Comparison of ENCODE assay signal across 25 cellular contexts in the genomic region with DNA sequence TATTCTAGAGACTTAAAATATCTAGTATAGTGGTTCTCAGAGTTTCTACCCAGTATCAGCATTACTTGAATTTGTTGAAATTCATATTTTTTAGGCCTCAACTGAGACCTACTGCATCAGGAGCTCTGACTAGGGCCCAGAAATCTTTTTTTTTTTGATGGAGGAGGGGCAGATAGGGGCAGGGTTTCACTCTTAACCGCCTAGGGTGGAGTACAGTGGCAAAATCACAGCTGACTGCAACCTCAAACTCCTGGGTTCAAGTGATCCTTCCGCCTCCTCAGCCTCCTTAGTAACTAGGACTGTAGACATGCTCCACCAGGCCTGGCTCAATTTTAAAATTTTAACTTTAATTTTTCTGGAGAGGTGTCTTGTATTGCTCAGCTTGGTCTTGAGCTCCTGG. TPM values are rescaled to one million over a fixed set of nuclear protein-coding genes. Genes with fewer than 3 reads are reported as not detected.
DNase-seq lines count a peak whose midpoint lies in the region; TF ChIP-seq lines count a peak whose summit lies in the region.
"Had no signal": no experiment of that assay in that cellular context is flagged by ENCODE, and none has a peak within 500 bp of the region (broad histone marks: within the 10 kb centered on the region; RNA-seq: fewer than 3 reads in every experiment).

No MANE protein-coding gene starts in this region.

- no peak overlapping the region for H2AFZ ChIP-seq in PC-9

- H3K4me1 Mint-ChIP-seq in CD4-positive, alpha-beta memory T cell: peaks cover 22 to 49% (median 34%) of the 10 kb centered on the region in 4 donors
- H3K4me1 Mint-ChIP-seq in nephron progenitor cell: peaks cover 7% of the 10 kb centered on the region

- H3K4me3 Mint-ChIP-seq in CD4-positive, alpha-beta memory T cell: peak overlapping the region in 1 of 8 donors; percentile 8
- no peak overlapping the region for H3K4me3 Mint-ChIP-seq in nephron progenitor cell

- no peaks in the 10 kb centered on the region for H3K27me3 ChIP-seq in CD4-positive, alpha-beta memory T cell (ENCODE audit: insufficient read depth, low read length)
- H3K27me3 ChIP-seq in PC-9 (ENCODE audit: insufficient read depth, low read depth): no peaks in the 10 kb centered on the region
- no peaks in the 10 kb centered on the region for H3K27me3 ChIP-seq in effector memory CD4-positive, alpha-beta T cell (replicated peaks; ENCODE audit: control insufficient read depth, insufficient read depth, low read length, poor library complexity, severe bottlenecking)
- H3K27me3 ChIP-seq in A673 (replicated peaks; ENCODE audit: insufficient read depth, low read depth, low read length, poor library complexity): no peaks in the 10 kb centered on the region
- H3K27me3 ChIP-seq: ascending aorta had no signal

- intact Hi-C loops in CD4-positive, alpha-beta memory T cell (cut with micrococcal nuclease): no loop called here
- intact Hi-C loops in PC-9 (cut with micrococcal nuclease; ENCODE audit: unreplicated experiment) (loop anchor here (10.0 kb wide), 1 partner anchor 58 kb away; no protein-coding TSS in a partner anchor), A673 (cut with micrococcal nuclease; ENCODE audit: unreplicated experiment) (no loop called here)

- no peak overlapping the region for H3K27ac ChIP-seq in CD4-positive, alpha-beta memory T cell (ENCODE audit: low read depth, low read length)
- H3K27ac ChIP-seq in PC-9: peak overlapping the region; percentile 18; the same call in 1 of the 2 replicates
- H3K27ac ChIP-seq in effector memory CD4-positive, alpha-beta T cell (ENCODE audit: insufficient read depth, low read length, poor library complexity, severe bottlenecking): peak overlapping the region; percentile 13
- no peak overlapping the region for H3K27ac ChIP-seq in A673 (ENCODE audit: low read depth, low read length, poor library complexity, severe bottlenecking)
- H3K27ac ChIP-seq: ascending aorta, KMS-11, thoracic aorta had no signal

- no peak overlapping the region for H3K4me3 ChIP-seq in CD4-positive, alpha-beta memory T cell (ENCODE audit: low read length in 2 of 2)
- no peak overlapping the region for H3K4me3 ChIP-seq in PC-9
- no peak overlapping the region for H3K4me3 ChIP-seq in effector memory CD4-positive, alpha-beta T cell (ENCODE audit: insufficient read depth, low read depth, low read length, poor library complexity, severe bottlenecking)
- H3K4me3 ChIP-seq in A673 (ENCODE audit: low read depth, low read length, poor library complexity, severe bottlenecking): no peak overlapping the region
- H3K4me3 ChIP-seq: ascending aorta, mucosa of descending colon, skin epidermis, thoracic aorta had no signal

- H3K79me2 ChIP-seq in PC-9 (ENCODE audit: low read depth): peaks cover 52% of the 10 kb centered on the region

- H3K36me3 Mint-ChIP-seq in CD4-positive, alpha-beta memory T cell: peaks cover 61 to 86% of the 10 kb centered on the region in 2 donors
- H3K36me3 Mint-ChIP-seq in nephron progenitor cell (ENCODE audit: low read depth): peaks cover 87% of the 10 kb centered on the region

- TF ChIP-seq CTCF in PC-9 (conservative IDR thresholded peaks at IDR 0.05): no peak
- TF ChIP-seq CTCF in nephron progenitor cell (IDR thresholded peaks at IDR 0.05): no peak
- TF ChIP-seq CTCF in A673 (conservative IDR thresholded peaks at IDR 0.05; ENCODE audit: low read depth, low read length): no peak

- H3K4me1 ChIP-seq in CD4-positive, alpha-beta memory T cell (ENCODE audit: insufficient read depth, low read length): peaks cover 24% of the 10 kb centered on the region
- H3K4me1 ChIP-seq in PC-9 (replicated peaks; ENCODE audit: insufficient read depth) (no peaks in the 10 kb centered on the region), A673 (ENCODE audit: insufficient read depth, low read length, poor library complexity, severe bottlenecking) (peaks cover 3% of the 10 kb centered on the region)
- H3K4me1 ChIP-seq in effector memory CD4-positive, alpha-beta T cell (ENCODE audit: control insufficient read depth, insufficient read depth, low read length, poor library complexity, severe bottlenecking): peaks cover 6% of the 10 kb centered on the region
- H3K4me1 ChIP-seq: ascending aorta had no signal

- no peaks in the 10 kb centered on the region for H3K27me3 Mint-ChIP-seq in CD4-positive, alpha-beta memory T cell
- H3K27me3 Mint-ChIP-seq in nephron progenitor cell (ENCODE audit: low read depth, poor library complexity): no peaks in the 10 kb centered on the region

- peaks cover 0 to 2% (median 0%) of the 10 kb centered on the region in 8 donors for H3K9me3 Mint-ChIP-seq in CD4-positive, alpha-beta memory T cell
- H3K9me3 Mint-ChIP-seq in nephron progenitor cell: no peaks in the 10 kb centered on the region

- H3K9me3 ChIP-seq in CD4-positive, alpha-beta memory T cell (ENCODE audit: control insufficient read depth in 1 of 2, low read length in 2 of 2): no peaks in the 10 kb centered on the region
- H3K9me3 ChIP-seq in PC-9 (ENCODE audit: insufficient read depth, low read depth) (no peaks in the 10 kb centered on the region), A673 (ENCODE audit: low read depth, low read length, poor library complexity, severe bottlenecking) (no peaks in the 10 kb centered on the region)
- H3K9me3 ChIP-seq in effector memory CD4-positive, alpha-beta T cell (ENCODE audit: control insufficient read depth, low read length): no peaks in the 10 kb centered on the region
- H3K9me3 ChIP-seq: ascending aorta, mucosa of descending colon, thoracic aorta had no signal

- no TSS peak for BruUV-seq in PC-9 (replicated peaks; lab: Mats Ljungman, UMichigan)
- no TSS peak for BruUV-seq in A673 (replicated peaks; lab: Mats Ljungman, UMichigan)

- H3K27ac Mint-ChIP-seq in CD4-positive, alpha-beta memory T cell: peak overlapping the region in 5 of 7 donors; percentile 31 to 87 (median 54)
- peak overlapping the region; percentile 54 for H3K27ac Mint-ChIP-seq in nephron progenitor cell

- H3F3A ChIP-seq in PC-9 (ENCODE audit: insufficient read depth, low read depth): peaks cover 69% of the 10 kb centered on the region

- POLR2A ChIA-PET in CD4-positive, alpha-beta memory T cell (lab: Charles Lee; ENCODE audit: partially characterized antibody): interaction anchor here (1.0 to 1.9 kb wide), 2 partner anchors 8 to 17 kb away, joined by 3 to 6 read pairs; no protein-coding TSS in a partner anchor
- POLR2A ChIA-PET in PC-9 (lab: Charles Lee; ENCODE audit: unreplicated experiment) (interaction anchor here (0.7 kb wide), 1 partner anchor 1929 kb away, joined by 4 read pairs; no protein-coding TSS in a partner anchor), A673 (lab: Charles Lee; ENCODE audit: low non-redundant PET) (no interaction called here)

- CTCF ChIA-PET in CD4-positive, alpha-beta memory T cell (lab: Charles Lee; ENCODE audit: partially characterized antibody): interaction anchor here (1.2 to 2.2 kb wide), 3 partner anchors 15 to 142 kb away, joined by 3 to 10 read pairs (median 3); no protein-coding TSS in a partner anchor
- CTCF ChIA-PET in PC-9 (lab: Charles Lee) (interaction anchor here (1.0 kb wide), 1 partner anchor 139 kb away, joined by 5 read pairs; no protein-coding TSS in a partner anchor), A673 (lab: Charles Lee) (no interaction called here)

- H4K20me1 ChIP-seq in PC-9 (ENCODE audit: insufficient read depth): peaks cover 9% of the 10 kb centered on the region

- no peak for DNase-seq in CD4-positive, alpha-beta memory T cell
- no peak for DNase-seq in PC-9
- no peak for DNase-seq in effector memory CD4-positive, alpha-beta T cell
- no peak for DNase-seq in nephron progenitor cell
- DNase-seq in NCI-H510A (lab: John Stamatoyannopoulos, UW): no peak
- no peak for DNase-seq in middle frontal gyrus (ENCODE audit: extremely low spot score, low spot score)
- no peak for DNase-seq in A673 (ENCODE audit: low spot score)
- DNase-seq: activated CD4-positive, CD25-positive, alpha-beta regulatory T cell treated with anti-CD3 and anti-CD28 coated beads, Interleukin-2, amount 50 U/mL, for 72 hours; activated gamma-delta T cell; AML-193; COR-L47; DMS79 treated with DMSO at 0.1 percent for 48 hours; foreskin melanocyte; hypothalamus; mucosa of descending colon; NCI-H1694; NCI-H2171 treated with DMSO at 0.1 percent for 48 hours; NCI-H774; nucleus accumbens; Right ventricle myocardium superior; stimulated activated naive CD4-positive, alpha-beta T cell had no signal

- H3K9me2 ChIP-seq in PC-9 (ENCODE audit: insufficient read depth): no peaks in the 10 kb centered on the region

- H3K4me2 ChIP-seq in PC-9: no peak overlapping the region
- H3K4me2 ChIP-seq: KMS-11 had no signal

- peaks cover 68% of the 10 kb centered on the region for H3K36me3 ChIP-seq in CD4-positive, alpha-beta memory T cell (ENCODE audit: insufficient read depth, low read length)
- H3K36me3 ChIP-seq in PC-9 (ENCODE audit: low read depth): peaks cover 79% of the 10 kb centered on the region
- peaks cover 78% of the 10 kb centered on the region for H3K36me3 ChIP-seq in effector memory CD4-positive, alpha-beta T cell (ENCODE audit: control insufficient read depth, insufficient read depth, low read length)
- H3K36me3 ChIP-seq in A673 (ENCODE audit: insufficient read depth, low read length, poor library complexity, severe bottlenecking): peaks cover 89% of the 10 kb centered on the region

RNA-seq across cellular contexts. Expression of gene CHD2, which starts 36.6 kb away (rescaled TPM):
- total RNA-seq in CD4-positive, alpha-beta memory T cell: 100 to 1,000 TPM; 340 to 351 TPM
- polyA plus RNA-seq in CD4-positive, alpha-beta memory T cell: 100 to 1,000 TPM in 1 of 2 donors, 10 to 100 TPM in 1; 28.4 to 108 TPM
- 105 and 120 TPM in 2 replicates for total RNA-seq in PC-9 (2021)
- 75.7 and 78.0 TPM in 2 replicates for total RNA-seq in A673 (2021)

Comparison
In these comparisons a context has a peak if more than half of its experiments do, and no peak if none do; other contexts are left out.
1. H3K27ac ChIP-seq: peak in PC-9 (single experiment) and effector memory CD4-positive, alpha-beta T cell (single experiment); none in CD4-positive, alpha-beta memory T cell (single experiment) and A673 (single experiment).